12 cellular contexts compared by ENCODE assay signal in the genomic region with DNA sequence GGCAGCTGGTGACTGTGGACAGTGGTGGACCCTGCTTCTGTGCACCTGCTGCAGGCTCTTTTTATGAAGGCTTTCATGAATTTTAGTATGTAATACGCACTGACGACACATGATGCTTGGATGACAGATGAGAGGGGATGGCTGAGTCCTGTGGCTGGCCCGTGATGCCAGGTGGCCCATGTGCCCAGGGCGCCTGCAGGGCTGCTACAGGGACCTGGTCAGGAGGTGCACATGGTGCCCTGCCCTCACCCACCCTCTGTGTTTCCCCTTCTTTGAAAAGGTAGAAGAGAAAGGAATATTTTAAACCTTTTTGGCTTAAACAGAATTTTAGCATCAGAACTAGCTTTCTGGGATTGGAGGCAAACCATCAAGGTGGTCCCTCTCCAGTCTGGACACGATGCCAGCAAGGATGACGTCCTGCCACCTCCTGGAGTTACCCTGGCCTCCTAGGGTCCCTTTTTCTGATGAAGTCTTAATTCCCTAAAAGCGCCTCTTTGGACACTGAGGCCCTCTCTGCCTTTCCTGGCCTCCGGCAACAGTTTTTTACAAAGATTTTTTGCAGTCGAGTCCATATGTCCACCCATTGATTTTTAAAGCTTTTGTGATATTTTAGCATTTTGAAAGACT. TPM values are rescaled to one million over a fixed set of nuclear protein-coding genes. Genes with fewer than 3 reads are reported as not detected.
DNase-seq lines count a peak whose midpoint lies in the region; ATAC-seq, FAIRE-seq and TF ChIP-seq lines count a peak whose summit lies in the region.
"Had no signal": no experiment of that assay in that cellular context is flagged by ENCODE, and none has a peak within 500 bp of the region (broad histone marks: within the 10 kb centered on the region; RNA-seq: fewer than 3 reads in every experiment).

No MANE protein-coding gene starts in this region.

- H3K27me3 ChIP-seq in K562 (ENCODE audit: control insufficient read depth in 2 of 2, insufficient read depth in 2 of 2, low read length in 2 of 2): no peaks in the 10 kb centered on the region
- no peaks in the 10 kb centered on the region for H3K27me3 ChIP-seq in gastrocnemius medialis
- H3K27me3 ChIP-seq in PC-9 (ENCODE audit: insufficient read depth, low read depth): no peaks in the 10 kb centered on the region
- H3K27me3 ChIP-seq: ascending aorta had no signal

- peaks cover 65% of the 10 kb centered on the region for H4K20me1 ChIP-seq in K562 (replicated peaks; ENCODE audit: control insufficient read depth, insufficient read depth, low read length)
- no peaks in the 10 kb centered on the region for H4K20me1 ChIP-seq in PC-9 (ENCODE audit: insufficient read depth)

- H3K4me2 ChIP-seq in K562 (ENCODE audit: insufficient read depth, low read length): no peak overlapping the region
- no peak overlapping the region for H3K4me2 ChIP-seq in PC-9

- peaks cover 96% of the 10 kb centered on the region for H3K36me3 ChIP-seq in KOPT-K1 (ENCODE audit: insufficient read depth, low read length)
- peaks cover 100% of the 10 kb centered on the region for H3K36me3 ChIP-seq in K562 (ENCODE audit: control insufficient read depth, insufficient read depth, low read length)
- H3K36me3 ChIP-seq in gastrocnemius medialis: peaks cover 0 to 70% of the 10 kb centered on the region in 2 donors
- no peaks in the 10 kb centered on the region for H3K36me3 ChIP-seq in PC-9 (ENCODE audit: low read depth)

- peaks cover 2 to 74% of the 10 kb centered on the region in 2 experiments; a peak in 4 of 5 replicates for H3K4me1 ChIP-seq in K562 (replicated peaks in 1 of 2; ENCODE audit: control insufficient read depth in 2 of 2, insufficient read depth in 2 of 2, low read length in 2 of 2)
- peaks cover 17 to 38% of the 10 kb centered on the region in 2 donors for H3K4me1 ChIP-seq in gastrocnemius medialis
- H3K4me1 ChIP-seq in PC-9 (replicated peaks; ENCODE audit: insufficient read depth): no peaks in the 10 kb centered on the region
- H3K4me1 ChIP-seq: ascending aorta had no signal

- H3K27ac Mint-ChIP-seq in activated naive CD4-positive, alpha-beta T cell treated with anti-CD3 and anti-CD28 coated beads for 36 hours: peak overlapping the region; percentile 84

- H3K4me1 Mint-ChIP-seq in activated naive CD4-positive, alpha-beta T cell treated with anti-CD3 and anti-CD28 coated beads for 36 hours (ENCODE audit: low read depth): peaks cover 26% of the 10 kb centered on the region

- no peak overlapping the region; a peak in 1 of 4 replicates for H3K9ac ChIP-seq in K562 (ENCODE audit: insufficient read depth in 1 of 2, low read depth in 2 of 2, low read length in 2 of 2)

- H3K9me3 ChIP-seq in KOPT-K1 (ENCODE audit: insufficient read depth, low read length, poor library complexity, severe bottlenecking): no peaks in the 10 kb centered on the region
- H3K9me3 ChIP-seq in K562 (replicated peaks; ENCODE audit: control insufficient read depth, insufficient read depth, low read depth, low read length): no peaks in the 10 kb centered on the region
- H3K9me3 ChIP-seq in gastrocnemius medialis: no peaks in the 10 kb centered on the region
- no peaks in the 10 kb centered on the region for H3K9me3 ChIP-seq in PC-9 (ENCODE audit: insufficient read depth, low read depth)
- H3K9me3 ChIP-seq: ascending aorta had no signal

- H3K4me3 ChIP-seq in K562: no peak overlapping the region
- H3K4me3 ChIP-seq in gastrocnemius medialis: no peak overlapping the region
- H3K4me3 ChIP-seq in PC-9: no peak overlapping the region
- H3K4me3 ChIP-seq: ascending aorta had no signal

- in situ Hi-C loops in K562 (cut with MboI) (loop anchor here (10.0 kb wide), 1 partner anchor 386 kb away; a partner anchor contains a TSS), gastrocnemius medialis (cut with MboI; ENCODE audit: low sequenced_read_pairs in 4 of 4) (no loop called here)

- H2AFZ ChIP-seq in K562 (ENCODE audit: low read depth, low read length): no peak overlapping the region
- H2AFZ ChIP-seq in PC-9: no peak overlapping the region

- ATAC-seq in K562: peak; percentile 1; the same call in 2 of the 3 replicates
- ATAC-seq in gastrocnemius medialis: no peak

- TF ChIP-seq CTCF in K562 (IDR thresholded peaks at IDR 0.05 in 2 of 3, conservative IDR thresholded peaks at IDR 0.05 in 1 of 3; ENCODE audit: insufficient read depth in 2 of 3, low read depth in 1 of 3, low read length in 3 of 3): no peak
- no peak for TF ChIP-seq CTCF in gastrocnemius medialis (IDR thresholded peaks at IDR 0.05 in 4 of 5, conservative IDR thresholded peaks at IDR 0.05 in 1 of 5)
- no peak for TF ChIP-seq CTCF in PC-9 (conservative IDR thresholded peaks at IDR 0.05)

- no peaks in the 10 kb centered on the region for H3K27me3 Mint-ChIP-seq in activated naive CD4-positive, alpha-beta T cell treated with anti-CD3 and anti-CD28 coated beads for 36 hours (ENCODE audit: low read depth)

- POLR2A ChIA-PET in K562 (lab: Yijun Ruan, JAX) (interaction anchor here (0.6 to 20.7 kb wide), 16 partner anchors 7 to 140 kb away, joined by 3 to 513 read pairs (median 4); a partner anchor contains a TSS), PC-9 (lab: Charles Lee; ENCODE audit: unreplicated experiment) (no interaction called here)

- FAIRE-seq in K562 (lab: Jason Lieb, UNC): no peak
- FAIRE-seq: RCC 7860 had no signal

- TF ChIP-seq RAD21 in K562 (CRISPR knock-in tag; conservative IDR thresholded peaks at IDR 0.05 in 1 of 2, IDR thresholded peaks at IDR 0.05 in 1 of 2): no peak

- 92% methylated on average over 9 of the region's 9 CpGs for WGBS in K562 (ENCODE audit: insufficient coverage, low coverage, missing lambda C conversion rate)

- BruUV-seq in K562 (replicated peaks; lab: Mats Ljungman, UMichigan) (TSS peak; percentile 50), PC-9 (replicated peaks; lab: Mats Ljungman, UMichigan) (no TSS peak)

- intact Hi-C loops in activated naive CD4-positive, alpha-beta T cell treated with anti-CD3 and anti-CD28 coated beads for 36 hours (cut with micrococcal nuclease): loop anchor here (10.0 kb wide), 1 partner anchor 256 kb away; a partner anchor contains a TSS
- intact Hi-C loops in K562 (cut with micrococcal nuclease) (no loop called here), gastrocnemius medialis (cut with DNase I; ENCODE audit: low total_unique reads) (no loop called here), PC-9 (cut with micrococcal nuclease; ENCODE audit: unreplicated experiment) (no loop called here)

- TF ChIP-seq POLR2A in K562 (conservative IDR thresholded peaks at IDR 0.05) (0 out of 2 replicates have a peak, but pooled peaks have one; percentile 18), gastrocnemius medialis (IDR thresholded peaks at IDR 0.05) (no peak)

- no peaks in the 10 kb centered on the region for H3K9me1 ChIP-seq in K562 (ENCODE audit: control insufficient read depth, insufficient read depth, low read length)

- no peaks in the 10 kb centered on the region for H3K9me3 Mint-ChIP-seq in activated naive CD4-positive, alpha-beta T cell treated with anti-CD3 and anti-CD28 coated beads for 36 hours

- H3K36me3 Mint-ChIP-seq in activated naive CD4-positive, alpha-beta T cell treated with anti-CD3 and anti-CD28 coated beads for 36 hours (ENCODE audit: low read depth): peaks cover 21% of the 10 kb centered on the region

- H3K9me2 ChIP-seq in PC-9 (ENCODE audit: insufficient read depth): no peaks in the 10 kb centered on the region

- no peak for TF ChIP-seq EP300 in K562 (IDR thresholded peaks at IDR 0.05; ENCODE audit: low read length)

- H3K27ac ChIP-seq in KOPT-K1 (ENCODE audit: low read depth, low read length, poor library complexity, severe bottlenecking) (peak overlapping the region; percentile 90), K562 (ENCODE audit: extremely low read depth, low read depth, low read length) (peak overlapping the region; percentile 18; the same call in 1 of the 3 replicates), gastrocnemius medialis (peak overlapping the region in 3 of 4 donors; percentile 34 to 69 (median 59)), PC-9 (no peak overlapping the region)
- H3K27ac ChIP-seq: ascending aorta had no signal

- peaks cover 24% of the 10 kb centered on the region; the same call in 1 of the 2 replicates for H3F3A ChIP-seq in PC-9 (ENCODE audit: insufficient read depth, low read depth)

- peaks cover 13% of the 10 kb centered on the region for H3K79me2 ChIP-seq in K562 (ENCODE audit: control insufficient read depth, insufficient read depth, low read length)
- peaks cover 3% of the 10 kb centered on the region; the same call in 1 of the 2 replicates for H3K79me2 ChIP-seq in PC-9 (ENCODE audit: low read depth)

- no peak overlapping the region for H3K4me3 Mint-ChIP-seq in activated naive CD4-positive, alpha-beta T cell treated with anti-CD3 and anti-CD28 coated beads for 36 hours

- no peak for DNase-seq in activated naive CD4-positive, alpha-beta T cell treated with anti-CD3 and anti-CD28 coated beads for 36 hours
- DNase-seq in activated naive CD4-positive, alpha-beta T cell (lab: John Stamatoyannopoulos, UW): no peak
- DNase-seq in K562 (ENCODE audit: extremely low read depth in 1 of 4, low spot score in 3 of 4) (no peak), gastrocnemius medialis (no peak), PC-9 (no peak), NOMO-1 treated with dmso at 0.1 percent for 144 hours (lab: John Stamatoyannopoulos, UW; ENCODE audit: unreplicated experiment) (no peak)
- no peak for DNase-seq in stimulated activated CD4-positive, alpha-beta T cell treated with anti-CD3 and anti-CD28 coated beads, Interleukin-4, amount 100 ng/mL, for 24 hours
- DNase-seq: DMS79, NCI-H226 had no signal

- CTCF ChIA-PET in activated naive CD4-positive, alpha-beta T cell treated with anti-CD3 and anti-CD28 coated beads for 36 hours (lab: Charles Lee): interaction anchor here (0.7 to 1.7 kb wide), 8 partner anchors 8 to 97 kb away, joined by 3 to 7 read pairs (median 3); a partner anchor contains a TSS
- CTCF ChIA-PET in K562 (lab: Yijun Ruan, JAX; ENCODE audit: low intra/inter-chr PET ratio) (interaction anchor here (1.2 kb wide), 1 partner anchor 148 kb away, joined by 4 read pairs; no protein-coding TSS in a partner anchor), PC-9 (lab: Charles Lee) (interaction anchor here (0.7 kb wide), 1 partner anchor 27 kb away, joined by 5 read pairs; no protein-coding TSS in a partner anchor)

RNA-seq across cellular contexts. Expression of a gene that starts 5.4 kb away (rescaled TPM):
- total RNA-seq in activated naive CD4-positive, alpha-beta T cell treated with anti-CD3 and anti-CD28 coated beads for 36 hours: 100 to 1,000 TPM; 445 to 455 TPM
- 525 and 801 TPM in 2 replicates for total RNA-seq in K562 (2011; cell fraction: chromatin; rRNA removed; ENCODE audit: low replicate concordance)
- 523 and 591 TPM in 2 replicates for total RNA-seq in K562 (2011; cell fraction: nucleolus; rRNA removed)
- total RNA-seq in K562 (2011; cell fraction: nucleoplasm; rRNA removed): 545 and 554 TPM in 2 replicates
- total RNA-seq in K562 (2014; rRNA removed) (2,045 and 2,260 TPM in 2 replicates), K562 (2014; rRNA removed; fragmentation: Illumina TruSeq; extraction: Trizol) (1,191 and 1,409 TPM in 2 replicates), K562 (2015; rRNA removed; fragmentation: Illumina TruSeq; extraction: Trizol) (1,591 and 1,659 TPM in 2 replicates), K562 (2021) (1,289 and 1,311 TPM in 2 replicates), gastrocnemius medialis (100 to 1,000 TPM in 2 of 4 donors, 10 to 100 TPM in 2; 79.4 to 147 (median 120) TPM), PC-9 (2021) (168 and 175 TPM in 2 replicates)
- polyA plus RNA-seq in K562 (2011; rRNA removed) (1,082 and 1,351 TPM in 2 replicates), K562 (2014; fragmentation: Illumina TruSeq; extraction: Trizol) (1,518 and 1,621 TPM in 2 replicates), K562 (2014; fragmentation: Nextera tagmentation; extraction: Ambion mirVana) (100 to 1,000 TPM; 162 to 207 TPM), K562 (2014; rRNA removed) (2,237 and 2,891 TPM in 2 replicates)
- polyA plus RNA-seq in K562 (2011; cell fraction: cytosol; rRNA removed): 950 and 1,655 TPM in 2 replicates
- 1,008 and 1,512 TPM in 2 replicates for polyA plus RNA-seq in K562 (2011; cell fraction: nucleus; rRNA removed)
- polyA plus RNA-seq in K562 (2012): 795 and 1,074 TPM in 2 replicates
- polyA minus RNA-seq in K562 (2011; rRNA and poly(A)+ RNA removed): 896 and 959 TPM in 2 replicates
- 618 and 835 TPM in 2 replicates for polyA minus RNA-seq in K562 (2011; cell fraction: cytosol; rRNA and poly(A)+ RNA removed)
- polyA minus RNA-seq in K562 (2011; cell fraction: nucleus; rRNA and poly(A)+ RNA removed): 183 and 414 TPM in 2 replicates

RNA-seq across cellular contexts. Expression of a gene that starts 6.6 kb away (rescaled TPM):
- total RNA-seq in activated naive CD4-positive, alpha-beta T cell treated with anti-CD3 and anti-CD28 coated beads for 36 hours: 10 to 100 TPM; 51.8 to 57.9 TPM
- total RNA-seq in K562 (2011; cell fraction: chromatin; rRNA removed; ENCODE audit: low replicate concordance): 249 and 785 TPM in 2 replicates
- 623 and 778 TPM in 2 replicates for total RNA-seq in K562 (2011; cell fraction: nucleolus; rRNA removed)
- 344 and 378 TPM in 2 replicates for total RNA-seq in K562 (2011; cell fraction: nucleoplasm; rRNA removed)
- 203 and 254 TPM in 2 replicates for total RNA-seq in K562 (2014; rRNA removed)
- total RNA-seq in K562 (2014; rRNA removed; fragmentation: Illumina TruSeq; extraction: Trizol): 31.5 and 47.4 TPM in 2 replicates
- total RNA-seq in K562 (2015; rRNA removed; fragmentation: Illumina TruSeq; extraction: Trizol): 151 and 170 TPM in 2 replicates
- total RNA-seq in K562 (2021): 222 and 242 TPM in 2 replicates
- polyA plus RNA-seq in K562 (2011; rRNA removed): 102 and 189 TPM in 2 replicates
- polyA plus RNA-seq in K562 (2011; cell fraction: cytosol; rRNA removed): 155 and 253 TPM in 2 replicates
- polyA plus RNA-seq in K562 (2011; cell fraction: nucleus; rRNA removed): 1,476 and 1,701 TPM in 2 replicates
- 173 and 189 TPM in 2 replicates for polyA plus RNA-seq in K562 (2012)
- polyA plus RNA-seq in K562 (2014; fragmentation: Illumina TruSeq; extraction: Trizol): 140 and 177 TPM in 2 replicates
- polyA plus RNA-seq in K562 (2014; fragmentation: Nextera tagmentation; extraction: Ambion mirVana): 1 to 10 TPM; 1.6 to 6.6 TPM
- polyA plus RNA-seq in K562 (2014; rRNA removed): 258 and 265 TPM in 2 replicates
- 57.9 and 72.9 TPM in 2 replicates for polyA minus RNA-seq in K562 (2011; rRNA and poly(A)+ RNA removed)
- polyA minus RNA-seq in K562 (2011; cell fraction: cytosol; rRNA and poly(A)+ RNA removed): 87.3 and 128 TPM in 2 replicates
- polyA minus RNA-seq in K562 (2011; cell fraction: nucleus; rRNA and poly(A)+ RNA removed): 286 and 369 TPM in 2 replicates
- total RNA-seq in gastrocnemius medialis: 10 to 100 TPM; 16.9 to 38.0 (median 28.2) TPM
- total RNA-seq in PC-9 (2021): 31.5 and 32.7 TPM in 2 replicates

RNA-seq across cellular contexts. Expression of a gene that starts 21.1 kb away (rescaled TPM):
- total RNA-seq in activated naive CD4-positive, alpha-beta T cell treated with anti-CD3 and anti-CD28 coated beads for 36 hours: 10 to 100 TPM; 26.4 to 31.3 TPM
- total RNA-seq in K562 (2011; cell fraction: chromatin; rRNA removed; ENCODE audit: low replicate concordance): 77.3 and 229 TPM in 2 replicates
- total RNA-seq in K562 (2011; cell fraction: nucleolus; rRNA removed): 110 and 113 TPM in 2 replicates
- 89.5 and 103 TPM in 2 replicates for total RNA-seq in K562 (2011; cell fraction: nucleoplasm; rRNA removed)
- total RNA-seq in K562 (2014; rRNA removed) (16.4 and 27.9 TPM in 2 replicates), K562 (2014; rRNA removed; fragmentation: Illumina TruSeq; extraction: Trizol) (4.5 and 7.5 TPM in 2 replicates), K562 (2015; rRNA removed; fragmentation: Illumina TruSeq; extraction: Trizol) (9.8 and 11.3 TPM in 2 replicates), K562 (2021) (99.5 and 109 TPM in 2 replicates), gastrocnemius medialis (10 to 100 TPM in 3 of 4 donors, 1 to 10 TPM in 1; 7.3 to 15.8 (median 12.8) TPM), PC-9 (2021) (34.4 and 46.8 TPM in 2 replicates)
- polyA plus RNA-seq in K562 (2011; rRNA removed) (21.3 and 39.4 TPM in 2 replicates), K562 (2014; fragmentation: Illumina TruSeq; extraction: Trizol) (34.6 and 58.2 TPM in 2 replicates), K562 (2014; fragmentation: Nextera tagmentation; extraction: Ambion mirVana) (under 1 TPM; 0.04 to 0.15 TPM), K562 (2014; rRNA removed) (74.5 and 108 TPM in 2 replicates)
- polyA plus RNA-seq in K562 (2011; cell fraction: cytosol; rRNA removed): 30.5 and 34.1 TPM in 2 replicates
- polyA plus RNA-seq in K562 (2011; cell fraction: nucleus; rRNA removed): 388 and 500 TPM in 2 replicates
- polyA plus RNA-seq in K562 (2012): 47.3 and 69.3 TPM in 2 replicates
- 5.1 and 6.4 TPM in 2 replicates for polyA minus RNA-seq in K562 (2011; rRNA and poly(A)+ RNA removed)
- 26.3 and 42.5 TPM in 2 replicates for polyA minus RNA-seq in K562 (2011; cell fraction: cytosol; rRNA and poly(A)+ RNA removed)
- 38.9 and 55.3 TPM in 2 replicates for polyA minus RNA-seq in K562 (2011; cell fraction: nucleus; rRNA and poly(A)+ RNA removed)

RNA-seq across cellular contexts. Expression of a gene that starts 30.4 kb away (rescaled TPM):
- total RNA-seq in activated naive CD4-positive, alpha-beta T cell treated with anti-CD3 and anti-CD28 coated beads for 36 hours: 10 to 100 TPM; 29.8 to 36.5 TPM
- 638 and 1,105 TPM in 2 replicates for total RNA-seq in K562 (2011; cell fraction: chromatin; rRNA removed; ENCODE audit: low replicate concordance)
- 550 and 577 TPM in 2 replicates for total RNA-seq in K562 (2011; cell fraction: nucleolus; rRNA removed)
- 502 and 511 TPM in 2 replicates for total RNA-seq in K562 (2011; cell fraction: nucleoplasm; rRNA removed)
- total RNA-seq in K562 (2014; rRNA removed): 107 and 108 TPM in 2 replicates
- total RNA-seq in K562 (2014; rRNA removed; fragmentation: Illumina TruSeq; extraction: Trizol): 43.7 and 49.4 TPM in 2 replicates
- total RNA-seq in K562 (2015; rRNA removed; fragmentation: Illumina TruSeq; extraction: Trizol): 80.1 and 81.2 TPM in 2 replicates
- total RNA-seq in K562 (2021): 116 and 119 TPM in 2 replicates
- 81.8 and 155 TPM in 2 replicates for polyA plus RNA-seq in K562 (2011; rRNA removed)
- 51.2 and 92.7 TPM in 2 replicates for polyA plus RNA-seq in K562 (2011; cell fraction: cytosol; rRNA removed)
- polyA plus RNA-seq in K562 (2011; cell fraction: nucleus; rRNA removed): 1,167 and 1,418 TPM in 2 replicates
- polyA plus RNA-seq in K562 (2012): 76.7 and 85.3 TPM in 2 replicates
- 70.4 and 75.0 TPM in 2 replicates for polyA plus RNA-seq in K562 (2014; fragmentation: Illumina TruSeq; extraction: Trizol)
- polyA plus RNA-seq in K562 (2014; fragmentation: Nextera tagmentation; extraction: Ambion mirVana): 1 to 10 TPM; 5.9 to 7.7 TPM
- polyA plus RNA-seq in K562 (2014; rRNA removed): 135 and 144 TPM in 2 replicates
- polyA minus RNA-seq in K562 (2011; rRNA and poly(A)+ RNA removed): 62.1 and 82.0 TPM in 2 replicates
- 35.2 and 46.4 TPM in 2 replicates for polyA minus RNA-seq in K562 (2011; cell fraction: cytosol; rRNA and poly(A)+ RNA removed)
- polyA minus RNA-seq in K562 (2011; cell fraction: nucleus; rRNA and poly(A)+ RNA removed): 210 and 349 TPM in 2 replicates
- 10 to 100 TPM in 2 of 4 donors, 1 to 10 TPM in 2; 5.2 to 16.5 (median 11.2) TPM for total RNA-seq in gastrocnemius medialis
- total RNA-seq in PC-9 (2021): 31.9 and 34.7 TPM in 2 replicates

RNA-seq across cellular contexts. Expression of a gene that starts 40.4 kb away (rescaled TPM):
- total RNA-seq in activated naive CD4-positive, alpha-beta T cell treated with anti-CD3 and anti-CD28 coated beads for 36 hours: not detected
- total RNA-seq in K562 (2011; cell fraction: chromatin; rRNA removed; ENCODE audit: low replicate concordance): not detected in 2 replicates
- not detected in 2 replicates for total RNA-seq in K562 (2011; cell fraction: nucleolus; rRNA removed)
- not detected in 2 replicates for total RNA-seq in K562 (2011; cell fraction: nucleoplasm; rRNA removed)
- total RNA-seq in K562 (2014; rRNA removed): not detected in 2 replicates
- not detected in 2 replicates for total RNA-seq in K562 (2014; rRNA removed; fragmentation: Illumina TruSeq; extraction: Trizol)
- total RNA-seq in K562 (2015; rRNA removed; fragmentation: Illumina TruSeq; extraction: Trizol): not detected in 2 replicates
- total RNA-seq in K562 (2021): not detected in 2 replicates
- polyA plus RNA-seq in K562 (2011; rRNA removed): not detected in 2 replicates
- polyA plus RNA-seq in K562 (2011; cell fraction: cytosol; rRNA removed): not detected in 2 replicates
- not detected in 2 replicates for polyA plus RNA-seq in K562 (2011; cell fraction: nucleus; rRNA removed)
- 0.26 TPM in 1 of 2 replicates, not detected in the other for polyA plus RNA-seq in K562 (2012)
- polyA plus RNA-seq in K562 (2014; fragmentation: Illumina TruSeq; extraction: Trizol): not detected in 2 replicates
- polyA plus RNA-seq in K562 (2014; fragmentation: Nextera tagmentation; extraction: Ambion mirVana): not detected
- polyA plus RNA-seq in K562 (2014; rRNA removed): not detected in 2 replicates
- not detected in 2 replicates for polyA minus RNA-seq in K562 (2011; rRNA and poly(A)+ RNA removed)
- polyA minus RNA-seq in K562 (2011; cell fraction: cytosol; rRNA and poly(A)+ RNA removed): not detected in 2 replicates
- not detected in 2 replicates for polyA minus RNA-seq in K562 (2011; cell fraction: nucleus; rRNA and poly(A)+ RNA removed)
- 1 to 10 TPM in 1 of 4 donors, under 1 TPM in 1, not detected in 2; 0.82 to 3.5 TPM for total RNA-seq in gastrocnemius medialis
- not detected in 2 replicates for total RNA-seq in PC-9 (2021)
- total RNA-seq: ascending aorta had no signal
